In the genomic region with DNA sequence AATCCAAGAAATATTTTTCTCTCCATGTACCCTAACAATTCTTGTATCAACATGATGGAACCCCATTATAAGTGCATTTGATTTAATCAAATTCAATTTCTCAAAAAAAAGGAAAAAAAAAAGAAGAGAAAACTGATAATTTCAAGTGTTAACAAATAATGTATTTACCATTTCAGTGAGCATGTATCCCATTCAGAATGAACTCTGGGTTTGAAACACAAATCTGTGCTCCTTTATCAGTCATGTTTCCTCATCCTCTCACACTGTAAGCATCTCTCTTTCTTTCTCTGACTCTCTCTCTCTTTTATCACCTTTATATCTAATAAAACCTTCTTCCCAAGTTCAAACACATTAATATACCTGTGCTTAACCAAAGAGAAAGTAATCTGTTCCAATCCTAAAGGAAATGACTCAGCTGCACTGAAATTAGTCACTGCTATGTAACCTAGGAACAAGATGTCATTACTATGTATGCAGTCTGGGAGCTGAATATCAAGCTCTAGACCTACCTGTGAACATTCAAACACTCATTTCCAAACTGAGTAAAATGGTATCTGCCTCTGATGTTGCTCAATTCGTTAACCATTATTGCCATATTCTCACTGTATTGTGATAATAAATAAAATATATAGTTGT, we compare ENCODE assay signal across 10 cellular contexts.
DNase-seq lines count a peak whose midpoint lies in the region; ATAC-seq and TF ChIP-seq lines count a peak whose summit lies in the region.
"Had no signal": no experiment of that assay in that cellular context is flagged by ENCODE, and none has a peak within 500 bp of the region (broad histone marks: within the 10 kb centered on the region; RNA-seq: fewer than 3 reads in every experiment).

No MANE protein-coding gene starts in this region.

- peaks cover 0 to 6% of the 10 kb centered on the region in 2 donors for H3K4me1 ChIP-seq in thoracic aorta (ENCODE audit: control insufficient read depth in 1 of 2, low read depth in 2 of 2)
- no peaks in the 10 kb centered on the region for H3K4me1 ChIP-seq in vagina
- H3K4me1 ChIP-seq in testis = no peaks in the 10 kb centered on the region

- TF ChIP-seq CTCF in thoracic aorta (IDR thresholded peaks at IDR 0.05) = no peak
- TF ChIP-seq CTCF in vagina (IDR thresholded peaks at IDR 0.05) = no peak
- no peak for TF ChIP-seq CTCF in testis (IDR thresholded peaks at IDR 0.05)
- no peak for TF ChIP-seq CTCF in natural killer cell (IDR thresholded peaks at IDR 0.05)

- peak; percentile 40 to 43 for ATAC-seq in activated T-cell treated with anti-CD3 and anti-CD28 coated beads, Interleukin-2, amount 50 U/mL, for 4 hours
- peak; percentile 85 for ATAC-seq in HG03520 (IDR thresholded peaks at IDR 0.05; ENCODE audit: unreplicated experiment)
- ATAC-seq in thoracic aorta (ENCODE audit: insufficient number of reproducible peaks, low FRiP score, low read depth) = peak; percentile 90
- no peak for ATAC-seq in natural killer cell

- DNase-seq in activated T-cell treated with anti-CD3 and anti-CD28 coated beads, Interleukin-2, amount 50 U/mL, for 4 hours = no peak
- no peak for DNase-seq in activated T-cell treated with anti-CD3 and anti-CD28 coated beads, Interleukin-2, amount 50 U/mL, for 1 hour
- DNase-seq in dermis microvascular lymphatic vessel endothelial cell (ENCODE audit: low read depth in 2 of 2) = peak; percentile 91 to 93
- DNase-seq in thoracic aorta (ENCODE audit: low spot score) = no peak
- DNase-seq in vagina (ENCODE audit: extremely low spot score in 2 of 2) = no peak
- no peak for DNase-seq in testis
- DNase-seq in natural killer cell = no peak
- DNase-seq: CD4-positive, CD25-positive, alpha-beta regulatory T cell had no signal

- no peaks in the 10 kb centered on the region for H3K9me3 Mint-ChIP-seq in activated T-cell treated with anti-CD3 and anti-CD28 coated beads, Interleukin-2, amount 50 U/mL, for 4 hours
- H3K9me3 Mint-ChIP-seq in natural killer cell = peaks cover 8% of the 10 kb centered on the region in 2 donors

- no peaks in the 10 kb centered on the region for H3K4me1 Mint-ChIP-seq in activated T-cell treated with anti-CD3 and anti-CD28 coated beads, Interleukin-2, amount 50 U/mL, for 4 hours (ENCODE audit: low read depth)
- no peaks in the 10 kb centered on the region for H3K4me1 Mint-ChIP-seq in natural killer cell

- no peaks in the 10 kb centered on the region for H3K36me3 Mint-ChIP-seq in activated T-cell treated with anti-CD3 and anti-CD28 coated beads, Interleukin-2, amount 50 U/mL, for 4 hours (ENCODE audit: insufficient read depth)
- no peaks in the 10 kb centered on the region for H3K36me3 Mint-ChIP-seq in natural killer cell
- H3K36me3 Mint-ChIP-seq: CD4-positive, CD25-positive, alpha-beta regulatory T cell had no signal

- WGBS in testis, 2 donors = 0 to 38% methylated on average over 1 of the region's 1 CpG

- H3K27ac ChIP-seq in thoracic aorta (no peak overlapping the region), vagina (no peak overlapping the region), testis (no peak overlapping the region)
- H3K27ac ChIP-seq: VCaP had no signal

- no peak overlapping the region for H3K4me3 Mint-ChIP-seq in activated T-cell treated with anti-CD3 and anti-CD28 coated beads, Interleukin-2, amount 50 U/mL, for 4 hours
- H3K4me3 Mint-ChIP-seq in natural killer cell = no peak overlapping the region
- H3K4me3 Mint-ChIP-seq: CD4-positive, CD25-positive, alpha-beta regulatory T cell had no signal

- H3K4me3 ChIP-seq in thoracic aorta (no peak overlapping the region), vagina (no peak overlapping the region), testis (no peak overlapping the region)

- H3K9me3 ChIP-seq in thoracic aorta (no peaks in the 10 kb centered on the region), vagina (no peaks in the 10 kb centered on the region), testis (no peaks in the 10 kb centered on the region)

- no peak overlapping the region for H3K27ac Mint-ChIP-seq in natural killer cell
- H3K27ac Mint-ChIP-seq: CD4-positive, CD25-positive, alpha-beta regulatory T cell had no signal

- no peaks in the 10 kb centered on the region for H3K27me3 Mint-ChIP-seq in activated T-cell treated with anti-CD3 and anti-CD28 coated beads, Interleukin-2, amount 50 U/mL, for 4 hours (ENCODE audit: low read depth)
- H3K27me3 Mint-ChIP-seq in natural killer cell (ENCODE audit: low read depth in 2 of 2) = no peaks in the 10 kb centered on the region
- H3K27me3 Mint-ChIP-seq: CD4-positive, CD25-positive, alpha-beta regulatory T cell had no signal

- TF ChIP-seq POLR2A in vagina (IDR thresholded peaks at IDR 0.05) (no peak), testis (IDR thresholded peaks at IDR 0.05) (no peak)

- intact Hi-C loops in vagina (cut with DNase I) (no loop called here), testis (cut with DNase I; ENCODE audit: low total_unique reads) (no loop called here), natural killer cell (cut with micrococcal nuclease) (no loop called here)

- no peaks in the 10 kb centered on the region for H3K27me3 ChIP-seq in thoracic aorta (replicated peaks; ENCODE audit: insufficient read depth)
- no peaks in the 10 kb centered on the region for H3K27me3 ChIP-seq in vagina
- no peaks in the 10 kb centered on the region for H3K27me3 ChIP-seq in testis

- H3K36me3 ChIP-seq in thoracic aorta = no peaks in the 10 kb centered on the region
- no peaks in the 10 kb centered on the region for H3K36me3 ChIP-seq in vagina
- no peaks in the 10 kb centered on the region for H3K36me3 ChIP-seq in testis (ENCODE audit: low read depth, missing control alignments)

Comparison
In these comparisons a context has a peak if more than half of its experiments do, and no peak if none do; other contexts are left out.
1. ATAC-seq: peak in activated T-cell treated with anti-CD3 and anti-CD28 coated beads, Interleukin-2, amount 50 U/mL, for 4 hours (2 of 2), HG03520 (single experiment) and thoracic aorta (single experiment); none in natural killer cell (0 of 3).
2. DNase-seq: peak in dermis microvascular lymphatic vessel endothelial cell (2 of 2); none in activated T-cell treated with anti-CD3 and anti-CD28 coated beads, Interleukin-2, amount 50 U/mL, for 4 hours (single experiment), activated T-cell treated with anti-CD3 and anti-CD28 coated beads, Interleukin-2, amount 50 U/mL, for 1 hour (single experiment), thoracic aorta (single experiment), vagina (0 of 2), testis (single experiment) and natural killer cell (single experiment).